Comparison of ENCODE assay signal across 8 cellular contexts in genomic region chr9:93134018-93134739, GRCh38. TPM values are rescaled to one million over a fixed set of nuclear protein-coding genes. Genes with fewer than 3 reads are reported as not detected.
DNase-seq lines count a peak whose midpoint lies in the region; ATAC-seq, FAIRE-seq and TF ChIP-seq lines count a peak whose summit lies in the region.

Gene NINJ1, minus strand, starts transcription at chr9:93134251. Its CDS starts 34 bp downstream, at chr9:93134217.

- H2AFZ ChIP-seq in astrocyte (ENCODE audit: low read depth, low read length): peak within 1 kb of the TSS; percentile 93

- H3K79me2 ChIP-seq in astrocyte (ENCODE audit: insufficient read depth, low read length): peaks cover 25% of the 10 kb centered on the region

- DNase-seq in ELF-1 (ENCODE audit: low read depth, low spot score) (peak; percentile 56), astrocyte (ENCODE audit: low read depth) (peak; percentile 54), iPS DF 6.9 (ENCODE audit: low read depth, low spot score) (no peak), skeletal muscle cell (ENCODE audit: low read depth) (no peak), foreskin melanocyte (no peak)
- peak; percentile 95 for DNase-seq in T-helper 2 cell treated with Interferon-gamma antibody and Interleukin-4, amounts not matched to agents 5 μg/mL and 100 μg/mL, for 36 hours (ENCODE audit: low spot score)

- no peaks in the 10 kb centered on the region for H3K27me3 Mint-ChIP-seq in T-helper 2 cell treated with Interferon-gamma antibody and Interleukin-4, amounts not matched to agents 5 μg/mL and 100 μg/mL, for 36 hours (ENCODE audit: low read depth)
- peaks cover 15% of the 10 kb centered on the region for H3K27me3 Mint-ChIP-seq in astrocyte (ENCODE audit: low read depth, unreplicated experiment)

- H3K27ac ChIP-seq in HUES64 (ENCODE audit: low read depth, low read length) (peak within 1 kb of the TSS; percentile 64), astrocyte (ENCODE audit: low read depth, low read length) (peak within 1 kb of the TSS; percentile 69), iPS DF 6.9 (ENCODE audit: low read length) (no peak within 1 kb of the TSS)

- ATAC-seq in GM21390 (IDR thresholded peaks at IDR 0.05; ENCODE audit: unreplicated experiment): peak; percentile 81

- peak within 1 kb of the TSS; percentile 79 for H3K9ac ChIP-seq in HUES64 (ENCODE audit: low read depth, low read length)
- H3K9ac ChIP-seq in astrocyte (ENCODE audit: low read length): peak within 1 kb of the TSS; percentile 93

- peak within 1 kb of the TSS; percentile 93 for H3K27ac Mint-ChIP-seq in T-helper 2 cell treated with Interferon-gamma antibody and Interleukin-4, amounts not matched to agents 5 μg/mL and 100 μg/mL, for 36 hours
- peak within 1 kb of the TSS; percentile 89 for H3K27ac Mint-ChIP-seq in astrocyte (ENCODE audit: unreplicated experiment)

- TF ChIP-seq CTCF in astrocyte (IDR thresholded peaks at IDR 0.05; ENCODE audit: insufficient read depth, low read depth, low read length): no peak

- no peaks in the 10 kb centered on the region for H3K9me3 Mint-ChIP-seq in T-helper 2 cell treated with Interferon-gamma antibody and Interleukin-4, amounts not matched to agents 5 μg/mL and 100 μg/mL, for 36 hours
- H3K9me3 Mint-ChIP-seq in astrocyte (ENCODE audit: unreplicated experiment): peaks cover 3% of the 10 kb centered on the region

- no peak for FAIRE-seq in astrocyte (lab: Jason Lieb, UNC)

- H3K4me3 ChIP-seq in HUES64 (ENCODE audit: low read length) (peak within 1 kb of the TSS; percentile 85), astrocyte (ENCODE audit: insufficient read depth, low read depth, low read length) (peak within 1 kb of the TSS; percentile 70), iPS DF 6.9 (ENCODE audit: low read length) (peak within 1 kb of the TSS; percentile 67), skeletal muscle cell (ENCODE audit: low read depth, low read length) (peak within 1 kb of the TSS; percentile 75)

- H4K20me1 ChIP-seq in astrocyte (ENCODE audit: insufficient read depth, low read length): peaks cover 33% of the 10 kb centered on the region

- H3K9me3 ChIP-seq in HUES64 (ENCODE audit: insufficient read depth, low read depth, low read length) (no peaks in the 10 kb centered on the region), astrocyte (ENCODE audit: insufficient read depth, low read depth, low read length) (no peaks in the 10 kb centered on the region), iPS DF 6.9 (ENCODE audit: control insufficient read depth, insufficient read depth, low read length) (no peaks in the 10 kb centered on the region)

- H3K36me3 ChIP-seq in HUES64 (ENCODE audit: insufficient read depth, low read length) (no peaks in the 10 kb centered on the region), astrocyte (ENCODE audit: insufficient read depth, low read length) (no peaks in the 10 kb centered on the region), iPS DF 6.9 (ENCODE audit: control insufficient read depth, insufficient read depth, low read length) (no peaks in the 10 kb centered on the region)

- H3K4me2 ChIP-seq in astrocyte (ENCODE audit: low read length): peak within 1 kb of the TSS; percentile 96

- 1% methylated on average over 78 of the region's 78 CpGs for WGBS in HUES64
- WGBS in iPS DF 6.9 (ENCODE audit: insufficient coverage, insufficient read length): no CpG with 5 or more reads among the region's 78 CpGs

- peak within 1 kb of the TSS; percentile 89 for H3K4me3 Mint-ChIP-seq in T-helper 2 cell treated with Interferon-gamma antibody and Interleukin-4, amounts not matched to agents 5 μg/mL and 100 μg/mL, for 36 hours
- H3K4me3 Mint-ChIP-seq in astrocyte (ENCODE audit: unreplicated experiment): peak within 1 kb of the TSS; percentile 88

- H3K4me1 Mint-ChIP-seq in T-helper 2 cell treated with Interferon-gamma antibody and Interleukin-4, amounts not matched to agents 5 μg/mL and 100 μg/mL, for 36 hours (ENCODE audit: low read depth): peaks cover 27% of the 10 kb centered on the region
- H3K4me1 Mint-ChIP-seq in astrocyte (ENCODE audit: low read depth, unreplicated experiment): peaks cover 6% of the 10 kb centered on the region

- peaks cover 12% of the 10 kb centered on the region for H3K27me3 ChIP-seq in HUES64 (ENCODE audit: insufficient read depth, low read length)
- H3K27me3 ChIP-seq in astrocyte (ENCODE audit: insufficient read depth, low read length): no peaks in the 10 kb centered on the region
- H3K27me3 ChIP-seq in iPS DF 6.9 (ENCODE audit: control insufficient read depth, insufficient read depth, low read length): no peaks in the 10 kb centered on the region

- H3K4me1 ChIP-seq in HUES64 (ENCODE audit: insufficient read depth, low read length) (peaks cover 8% of the 10 kb centered on the region; the same call in 1 of the 2 replicates), astrocyte (ENCODE audit: insufficient read depth, low read length) (peaks cover 20% of the 10 kb centered on the region), iPS DF 6.9 (ENCODE audit: control insufficient read depth, insufficient read depth, low read length) (peaks cover 8% of the 10 kb centered on the region)

- H3K36me3 Mint-ChIP-seq in T-helper 2 cell treated with Interferon-gamma antibody and Interleukin-4, amounts not matched to agents 5 μg/mL and 100 μg/mL, for 36 hours (ENCODE audit: low read depth): no peaks in the 10 kb centered on the region
- no peaks in the 10 kb centered on the region for H3K36me3 Mint-ChIP-seq in astrocyte (ENCODE audit: low read depth, unreplicated experiment)

RNA-seq across cellular contexts. Expression of gene NINJ1, which starts in this region (rescaled TPM):
- polyA plus RNA-seq in HUES64 (2013, experiment 1 of 2): 24.9 TPM
- 31.8 TPM for polyA plus RNA-seq in HUES64 (2013, experiment 2 of 2)
- 26.9 and 28.3 TPM in 2 replicates for total RNA-seq in astrocyte

Comparison
In these comparisons a context has a peak if more than half of its experiments do, and no peak if none do; other contexts are left out.
1. DNase-seq: peak in ELF-1 (single experiment), T-helper 2 cell treated with Interferon-gamma antibody and Interleukin-4, amounts not matched to agents 5 μg/mL and 100 μg/mL, for 36 hours (single experiment) and astrocyte (single experiment); none in iPS DF 6.9 (single experiment), skeletal muscle cell (single experiment) and foreskin melanocyte (single experiment).
2. Peak in every context shown above with its lines, with median percentiles within 50 percentile points of each other: H3K4me3 ChIP-seq.